8 cellular contexts compared by ENCODE assay signal in genomic region chr15:41557673-41558399, GRCh38. TPM values are rescaled to one million over a fixed set of nuclear protein-coding genes. Genes with fewer than 3 reads are reported as not detected.
A peak's percentile ranks its signal among the peaks of the same experiment; 100 is the strongest.
DNase-seq lines count a peak whose midpoint lies in the region; ATAC-seq lines count a peak whose summit lies in the region.

No MANE protein-coding gene starts in this region.

- H3K9me3 ChIP-seq in right cardiac atrium (ENCODE audit: control insufficient read depth, low read length) (no peaks in the 10 kb centered on the region), aorta (ENCODE audit: control insufficient read depth, low read length) (no peaks in the 10 kb centered on the region)

- DNase-seq in MV-4-11 (lab: John Stamatoyannopoulos, UW) (peak; percentile 47), T-helper 2 cell (peak; percentile 53 to 85 (median 65)), amygdala (lab: John Stamatoyannopoulos, UW) (peak in 54 of 56 donors; percentile 30 to 94 (median 76)), right cardiac atrium (peak; percentile 41 to 85 (median 82)), retina (peak; percentile 89), aorta (peak; percentile 59 to 81)

- H3K4me1 ChIP-seq in ACC112 (ENCODE audit: control insufficient read depth, insufficient read depth, low read length, unreplicated experiment), result peaks cover 18% of the 10 kb centered on the region
- peaks cover 2% of the 10 kb centered on the region for H3K4me1 ChIP-seq in right cardiac atrium (ENCODE audit: control insufficient read depth, insufficient read depth, low read length)
- no peaks in the 10 kb centered on the region for H3K4me1 ChIP-seq in aorta (ENCODE audit: control insufficient read depth in 1 of 2, insufficient read depth in 2 of 2, low read length in 2 of 2)

- H3K27ac ChIP-seq in ACC112 (ENCODE audit: low read depth, low read length) (peak overlapping the region; percentile 51), right cardiac atrium (ENCODE audit: low read length) (peak overlapping the region; percentile 9), aorta (ENCODE audit: low read depth in 1 of 2, low read length in 2 of 2) (no peak overlapping the region)

- 8% methylated on average over 7 of the region's 7 CpGs for WGBS in right cardiac atrium
- 21 to 25% methylated on average over 7 of the region's 7 CpGs for WGBS in aorta, 2 donors

- H3K4me3 ChIP-seq in ACC112 (ENCODE audit: low read depth, low read length) (peak overlapping the region; percentile 89), right cardiac atrium (ENCODE audit: low read length) (no peak overlapping the region), aorta (ENCODE audit: low read length in 2 of 2) (no peak overlapping the region)

- no peaks in the 10 kb centered on the region for H3K36me3 ChIP-seq in ACC112 (ENCODE audit: insufficient read depth, low read length)
- no peaks in the 10 kb centered on the region for H3K36me3 ChIP-seq in aorta (ENCODE audit: control insufficient read depth in 1 of 2, insufficient read depth in 2 of 2, low read length in 1 of 2)

- no peaks in the 10 kb centered on the region for H3K79me2 ChIP-seq in ACC112 (ENCODE audit: control insufficient read depth, insufficient read depth, low read length, unreplicated experiment)

- H3K27me3 ChIP-seq in ACC112 (ENCODE audit: insufficient read depth, low read length) (no peaks in the 10 kb centered on the region), right cardiac atrium (ENCODE audit: control insufficient read depth, insufficient read depth) (no peaks in the 10 kb centered on the region), aorta (ENCODE audit: control insufficient read depth in 1 of 2, insufficient read depth in 2 of 2, low read length in 1 of 2) (no peaks in the 10 kb centered on the region)

- peak overlapping the region; percentile 97 for H2AFZ ChIP-seq in ACC112 (ENCODE audit: low read length, unreplicated experiment)

- intact Hi-C loops in right cardiac atrium (cut with DNase I), result no loop called here
- intact Hi-C loops in aorta (cut with DNase I), result no loop called here

- peak; percentile 51 for ATAC-seq in GM18858 (IDR thresholded peaks at IDR 0.05; ENCODE audit: unreplicated experiment)
- ATAC-seq in right cardiac atrium, result peak; percentile 52 to 67
- ATAC-seq in aorta (ENCODE audit: low FRiP score), result no peak

RNA-seq across cellular contexts. Expression of gene TYRO3, which starts 1.2 kb away (rescaled TPM):
- total RNA-seq in right cardiac atrium, result 10 to 100 TPM in 1 of 4 donors, 1 to 10 TPM in 3; 5.4 to 11.3 (median 7.0) TPM
- polyA plus RNA-seq in right cardiac atrium, result 6.8 TPM
- total RNA-seq in aorta, result 1 to 10 TPM; 6.0 to 9.8 TPM
- 1 to 10 TPM; 3.4 to 4.5 TPM for polyA plus RNA-seq in aorta

RNA-seq across cellular contexts. Expression of gene RPAP1, which starts 13.8 kb away (rescaled TPM):
- 10 to 100 TPM; 19.2 to 25.3 (median 19.8) TPM for total RNA-seq in right cardiac atrium
- 10.1 TPM for polyA plus RNA-seq in right cardiac atrium
- total RNA-seq in aorta, result 10 to 100 TPM; 19.9 to 27.5 TPM
- 1 to 10 TPM; 7.5 to 8.6 TPM for polyA plus RNA-seq in aorta

RNA-seq across cellular contexts. Expression of gene LTK, which starts 44.2 kb away (rescaled TPM):
- total RNA-seq in right cardiac atrium (1 to 10 TPM in 3 of 4 donors, under 1 TPM in 1; 0.95 to 1.5 (median 1.2) TPM), aorta (1 to 10 TPM in 1 of 2 donors, under 1 TPM in 1; 0.19 to 1.1 TPM)
- polyA plus RNA-seq in right cardiac atrium (1.6 TPM), aorta (1 to 10 TPM in 1 of 2 donors, under 1 TPM in 1; 0.38 to 1.9 TPM)

Comparison
In these comparisons a context has a peak if more than half of its experiments do, and no peak if none do; other contexts are left out.
1. H3K27ac ChIP-seq: peak in ACC112 (single experiment) and right cardiac atrium (single experiment); none in aorta (0 of 2).
2. Peak in every context shown above with its lines, with median percentiles within 50 percentile points of each other: DNase-seq.